Comparison of ENCODE assay signal across 12 cellular contexts in the genomic region with DNA sequence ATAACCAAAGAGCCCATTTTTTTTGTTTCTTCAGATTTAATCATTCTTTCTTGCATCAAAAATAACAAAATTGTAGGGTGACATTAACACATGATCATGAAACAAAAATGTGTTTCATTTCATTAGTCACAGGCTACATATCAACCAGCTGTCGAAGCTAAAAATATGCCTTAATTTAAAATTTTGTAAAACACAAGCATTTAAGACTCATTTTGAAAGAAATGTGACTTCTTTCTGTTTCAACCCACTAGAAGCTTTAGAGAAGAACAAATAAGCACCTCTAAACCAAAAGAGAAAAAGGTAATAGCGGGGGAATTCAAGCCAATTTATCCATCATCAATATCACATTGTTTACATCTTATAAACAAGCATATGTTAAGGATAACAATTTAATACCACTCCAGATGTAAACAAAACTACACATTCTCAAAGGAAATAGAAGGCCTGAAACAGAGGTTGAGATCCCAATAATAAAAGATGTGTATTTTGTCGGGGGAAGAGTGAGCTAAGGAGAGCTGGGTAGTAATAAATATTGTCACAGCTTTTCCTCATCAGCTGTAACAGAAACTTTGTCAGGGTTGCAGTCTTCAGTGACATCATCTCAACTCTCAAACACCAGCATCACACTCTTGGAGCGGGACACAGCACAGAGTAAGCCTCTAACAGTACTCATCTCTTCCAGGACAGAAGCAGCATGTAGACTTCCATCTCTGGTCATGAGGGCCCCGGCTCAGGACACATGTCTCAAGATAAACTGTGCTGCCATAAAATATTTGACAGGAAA. TPM values are rescaled to one million over a fixed set of nuclear protein-coding genes. Genes with fewer than 3 reads are reported as not detected.
DNase-seq lines count a peak whose midpoint lies in the region; ATAC-seq and TF ChIP-seq lines count a peak whose summit lies in the region.
"Had no signal": no experiment of that assay in that cellular context is flagged by ENCODE, and none has a peak within 500 bp of the region (broad histone marks: within the 10 kb centered on the region; RNA-seq: fewer than 3 reads in every experiment).

No MANE protein-coding gene starts in this region.

- H3K9me3 ChIP-seq in osteoblast (ENCODE audit: low read depth, low read length), result no peaks in the 10 kb centered on the region
- H3K9me3 ChIP-seq: thoracic aorta had no signal

- no peaks in the 10 kb centered on the region for H3K27me3 ChIP-seq in osteoblast (ENCODE audit: insufficient read depth, low read length)
- H3K27me3 ChIP-seq: neural progenitor cell had no signal

- no peak overlapping the region for H3K4me3 Mint-ChIP-seq in naive thymus-derived CD8-positive, alpha-beta T cell
- H3K4me3 Mint-ChIP-seq: IgD-negative memory B cell, neural progenitor cell had no signal

- H3K9me3 Mint-ChIP-seq in naive thymus-derived CD8-positive, alpha-beta T cell, result no peaks in the 10 kb centered on the region
- H3K9me3 Mint-ChIP-seq: IgD-negative memory B cell, neural progenitor cell had no signal

- peaks cover 11% of the 10 kb centered on the region for H3K4me1 ChIP-seq in osteoblast (ENCODE audit: insufficient read depth, low read length)
- H3K4me1 ChIP-seq: neural progenitor cell had no signal

- peaks cover 11 to 82% (median 27%) of the 10 kb centered on the region in 3 donors for H3K36me3 Mint-ChIP-seq in naive thymus-derived CD8-positive, alpha-beta T cell

- H3K79me2 ChIP-seq in osteoblast (ENCODE audit: insufficient read depth, low read length), result no peaks in the 10 kb centered on the region

- no peak overlapping the region for H3K4me3 ChIP-seq in osteoblast (ENCODE audit: insufficient read depth, low read length)
- H3K4me3 ChIP-seq: neural progenitor cell, thoracic aorta had no signal

- no peaks in the 10 kb centered on the region for H4K20me1 ChIP-seq in osteoblast (ENCODE audit: insufficient read depth, low read length)

- H3K4me2 ChIP-seq in osteoblast (ENCODE audit: insufficient read depth, low read length), result peak overlapping the region; percentile 22
- H3K4me2 ChIP-seq: neural progenitor cell had no signal

- DNase-seq in osteoblast (ENCODE audit: insufficient read length, low spot score, missing footprints), result peak; percentile 69
- no peak for DNase-seq in naive thymus-derived CD8-positive, alpha-beta T cell
- no peak for DNase-seq in NCI-H2107 treated with DMSO at 0.1 percent for 48 hours (lab: John Stamatoyannopoulos, UW; ENCODE audit: unreplicated experiment)
- DNase-seq: Calu3, NCI-H2171 had no signal

- H3K27ac ChIP-seq in osteoblast (ENCODE audit: low read depth, low read length), result peak overlapping the region; percentile 67
- H3K27ac ChIP-seq: neural progenitor cell, thoracic aorta had no signal

- H3K36me3 ChIP-seq in osteoblast (ENCODE audit: insufficient read depth, low read length), result peaks cover 8% of the 10 kb centered on the region
- H3K36me3 ChIP-seq: neural progenitor cell had no signal

- no peak for TF ChIP-seq CTCF in osteoblast (IDR thresholded peaks at IDR 0.05; ENCODE audit: extremely low read depth, low read depth, low read length)

- POLR2A ChIA-PET in naive thymus-derived CD8-positive, alpha-beta T cell (lab: Charles Lee), result no interaction called here

- ATAC-seq in GM18867 (IDR thresholded peaks at IDR 0.05; ENCODE audit: unreplicated experiment) (peak; percentile 85), GM21576 (IDR thresholded peaks at IDR 0.05; ENCODE audit: unreplicated experiment) (peak; percentile 87), HG03175 (IDR thresholded peaks at IDR 0.05; ENCODE audit: unreplicated experiment) (peak; percentile 60), HG02763 (IDR thresholded peaks at IDR 0.05; ENCODE audit: unreplicated experiment) (no peak)
- ATAC-seq in naive thymus-derived CD8-positive, alpha-beta T cell, result no peak

- H3K27ac Mint-ChIP-seq in naive thymus-derived CD8-positive, alpha-beta T cell, result no peak overlapping the region
- H3K27ac Mint-ChIP-seq: neural progenitor cell had no signal

- H2AFZ ChIP-seq in osteoblast (ENCODE audit: low read length), result peak overlapping the region; percentile 30
- H2AFZ ChIP-seq: neural progenitor cell had no signal

- no peaks in the 10 kb centered on the region for H3K27me3 Mint-ChIP-seq in naive thymus-derived CD8-positive, alpha-beta T cell
- H3K27me3 Mint-ChIP-seq: IgD-negative memory B cell had no signal

- no peaks in the 10 kb centered on the region for H3K4me1 Mint-ChIP-seq in naive thymus-derived CD8-positive, alpha-beta T cell
- H3K4me1 Mint-ChIP-seq: neural progenitor cell had no signal

RNA-seq across cellular contexts. Expression of a gene that starts 42.0 kb away (rescaled TPM):
- total RNA-seq in osteoblast, result 35.8 and 36.8 TPM in 2 replicates
- 10 to 100 TPM; 24.2 to 28.6 TPM for total RNA-seq in naive thymus-derived CD8-positive, alpha-beta T cell
- 10 to 100 TPM in 2 of 3 donors, 1 to 10 TPM in 1; 6.4 to 13.1 (median 11.9) TPM for polyA plus RNA-seq in naive thymus-derived CD8-positive, alpha-beta T cell

RNA-seq across cellular contexts. Expression of a gene that starts 49.6 kb away (rescaled TPM):
- 1.4 and 1.5 TPM in 2 replicates for total RNA-seq in osteoblast
- 1 to 10 TPM; 5.9 to 6.1 TPM for total RNA-seq in naive thymus-derived CD8-positive, alpha-beta T cell
- 1 to 10 TPM; 7.5 to 8.3 (median 7.6) TPM for polyA plus RNA-seq in naive thymus-derived CD8-positive, alpha-beta T cell

RNA-seq across cellular contexts. Expression of a gene that starts 50.0 kb away (rescaled TPM):
- 8.3 and 10.9 TPM in 2 replicates for total RNA-seq in osteoblast
- 10 to 100 TPM; 22.9 to 25.6 TPM for total RNA-seq in naive thymus-derived CD8-positive, alpha-beta T cell
- polyA plus RNA-seq in naive thymus-derived CD8-positive, alpha-beta T cell, result 10 to 100 TPM; 29.5 to 33.5 (median 33.4) TPM

Comparison
In these comparisons a context has a peak if more than half of its experiments do, and no peak if none do; other contexts are left out.
1. ATAC-seq: peak in GM18867 (single experiment), GM21576 (single experiment) and HG03175 (single experiment); none in naive thymus-derived CD8-positive, alpha-beta T cell (0 of 2) and HG02763 (single experiment).